15 cellular contexts compared by ENCODE assay signal in genomic region chr20:49616154-49617007, GRCh38. TPM values are rescaled to one million over a fixed set of nuclear protein-coding genes. Genes with fewer than 3 reads are reported as not detected.
A peak's percentile ranks its signal among the peaks of the same experiment; 100 is the strongest.
DNase-seq lines count a peak whose midpoint lies in the region; ATAC-seq and TF ChIP-seq lines count a peak whose summit lies in the region.
"Had no signal": no experiment of that assay in that cellular context is flagged by ENCODE, and none has a peak within 500 bp of the region (broad histone marks: within the 10 kb centered on the region; RNA-seq: fewer than 3 reads in every experiment).

No MANE protein-coding gene starts in this region.

- peaks cover 6% of the 10 kb centered on the region for H3K4me1 Mint-ChIP-seq in activated B cell treated with CpG ODN at 0.5 μM for 24 hours

- TF ChIP-seq CTCF in heart right ventricle (IDR thresholded peaks at IDR 0.05) (no peak), activated B cell treated with CpG ODN at 0.5 μM for 24 hours (IDR thresholded peaks at IDR 0.05) (no peak), tibial artery (IDR thresholded peaks at IDR 0.05) (no peak)

- no peaks in the 10 kb centered on the region for H3K9me3 ChIP-seq in heart right ventricle
- peaks cover 0 to 5% of the 10 kb centered on the region in 2 donors for H3K9me3 ChIP-seq in neuronal stem cell (replicated peaks in 1 of 2; ENCODE audit: control insufficient read depth in 2 of 2, insufficient read depth in 1 of 2, low read depth in 1 of 2, low read length in 2 of 2)
- no peaks in the 10 kb centered on the region for H3K9me3 ChIP-seq in tibial artery

- H3K27ac ChIP-seq in heart right ventricle (peak overlapping the region in 8 of 10 donors; percentile 40 to 77 (median 65)), neuronal stem cell (replicated peaks; ENCODE audit: low read length) (no peak overlapping the region), tibial artery (peak overlapping the region; percentile 12 to 28)
- H3K27ac ChIP-seq: HL-60 had no signal

- no peak overlapping the region for H2AFZ ChIP-seq in neuronal stem cell (ENCODE audit: low read length)

- peak overlapping the region; percentile 13 for H3K9ac ChIP-seq in neuronal stem cell (ENCODE audit: low read depth, low read length, poor library complexity)

- intact Hi-C loops in heart right ventricle (cut with DNase I) (loop anchor here in 7 of 10 donors (5.0 to 10.0 kb wide), 5 partner anchors 98 to 298 kb away; partner anchors contain the start of genes SLC9A8 (in 4 of the 7), B4GALT5 (in 2 of the 7) and SPATA2 (in 1 of the 7)), left cardiac atrium (cut with DNase I) (loop anchor here (10.0 kb wide), 2 partner anchors 188 to 198 kb away; partner anchors contain the start of gene SLC9A8 (in 1 of the 2)), activated B cell treated with CpG ODN at 0.5 μM for 24 hours (cut with micrococcal nuclease) (no loop called here), tibial artery (cut with DNase I; ENCODE audit: low total_unique reads) (loop anchor here (10.0 kb wide), 1 partner anchor 228 kb away; no protein-coding TSS in a partner anchor)

- H3K4me3 ChIP-seq in heart right ventricle (no peak overlapping the region), neuronal stem cell (ENCODE audit: low read length in 2 of 2) (no peak overlapping the region), tibial artery (no peak overlapping the region)

- peaks cover 0 to 18% (median 14%) of the 10 kb centered on the region in 9 donors for H3K4me1 ChIP-seq in heart right ventricle
- peaks cover 1 to 2% of the 10 kb centered on the region in 2 donors for H3K4me1 ChIP-seq in neuronal stem cell (ENCODE audit: control insufficient read depth in 2 of 2, insufficient read depth in 1 of 2, low read depth in 1 of 2, low read length in 2 of 2)
- H3K4me1 ChIP-seq in tibial artery = peaks cover 0 to 11% (median 6%) of the 10 kb centered on the region in 4 donors

- no peak overlapping the region for H2BK5ac ChIP-seq in neuronal stem cell (ENCODE audit: low read length)

- CTCF ChIA-PET in activated B cell treated with CpG ODN at 0.5 μM for 24 hours (lab: Charles Lee) = interaction anchor here (1.8 kb wide), 1 partner anchor 229 kb away, joined by 8 read pairs; no protein-coding TSS in a partner anchor

- POLR2A ChIA-PET in activated B cell treated with CpG ODN at 0.5 μM for 24 hours (lab: Charles Lee) = interaction anchor here (0.6 kb wide), 1 partner anchor 69 kb away, joined by 3 read pairs; no protein-coding TSS in a partner anchor

- H3K27me3 Mint-ChIP-seq in activated B cell treated with CpG ODN at 0.5 μM for 24 hours = no peaks in the 10 kb centered on the region

- H3K14ac ChIP-seq in neuronal stem cell (ENCODE audit: low read length) = no peak overlapping the region

- H2AK5ac ChIP-seq in neuronal stem cell (ENCODE audit: low read depth, low read length) = peak overlapping the region; percentile 90

- H4K8ac ChIP-seq in neuronal stem cell (ENCODE audit: low read depth, low read length) = no peak overlapping the region

- no peak overlapping the region for H2BK12ac ChIP-seq in neuronal stem cell (ENCODE audit: low read length)

- H3K4me3 Mint-ChIP-seq in activated B cell treated with CpG ODN at 0.5 μM for 24 hours = no peak overlapping the region
- H3K4me3 Mint-ChIP-seq: HFFc6 had no signal

- no peak overlapping the region for H2BK120ac ChIP-seq in neuronal stem cell (ENCODE audit: low read depth, low read length)

- H2BK15ac ChIP-seq in neuronal stem cell (ENCODE audit: low read length) = peak overlapping the region; percentile 95

- H3K4ac ChIP-seq in neuronal stem cell (ENCODE audit: low read length) = no peak overlapping the region

- peak overlapping the region; percentile 1 for H3K27ac Mint-ChIP-seq in activated B cell treated with CpG ODN at 0.5 μM for 24 hours
- H3K27ac Mint-ChIP-seq: HFFc6 had no signal

- H3K36me3 ChIP-seq in heart right ventricle (no peaks in the 10 kb centered on the region), neuronal stem cell (replicated peaks in 1 of 2; ENCODE audit: control insufficient read depth in 2 of 2, insufficient read depth in 2 of 2, low read length in 2 of 2) (no peaks in the 10 kb centered on the region), tibial artery (no peaks in the 10 kb centered on the region)

- no peaks in the 10 kb centered on the region for H3K9me3 Mint-ChIP-seq in activated B cell treated with CpG ODN at 0.5 μM for 24 hours

- WGBS in heart right ventricle, 2 donors = 85 to 90% methylated on average over 11 of the region's 11 CpGs
- no CpG with 5 or more reads among the region's 11 CpGs for WGBS in neuronal stem cell (ENCODE audit: extremely low coverage in 2 of 2, insufficient read length in 2 of 2, insufficient replicate concordance in 1 of 2), 2 donors

- no peak overlapping the region for H3K23ac ChIP-seq in neuronal stem cell (ENCODE audit: low read depth, low read length, poor library complexity)

- ATAC-seq in heart right ventricle = no peak
- no peak for ATAC-seq in left cardiac atrium
- no peak for ATAC-seq in activated B cell treated with CpG ODN at 0.5 μM for 24 hours (ENCODE audit: low read depth)
- ATAC-seq in HG02973 (IDR thresholded peaks at IDR 0.05; ENCODE audit: unreplicated experiment) = no peak

- no peak overlapping the region for H3K4me2 ChIP-seq in neuronal stem cell (ENCODE audit: insufficient read depth, low read length, poor library complexity, severe bottlenecking)

- H3K79me1 ChIP-seq in neuronal stem cell (ENCODE audit: low read depth, low read length) = no peaks in the 10 kb centered on the region

- no peaks in the 10 kb centered on the region for H3K36me3 Mint-ChIP-seq in activated B cell treated with CpG ODN at 0.5 μM for 24 hours (ENCODE audit: low read depth)

- peak overlapping the region; percentile 51 for H3K18ac ChIP-seq in neuronal stem cell (ENCODE audit: low read length)

- H3K27me3 ChIP-seq in heart right ventricle = no peaks in the 10 kb centered on the region
- H3K27me3 ChIP-seq in neuronal stem cell (ENCODE audit: control insufficient read depth in 3 of 3, insufficient read depth in 3 of 3, low read depth in 1 of 3, low read length in 3 of 3) = peaks cover 0 to 2% (median 0%) of the 10 kb centered on the region in 3 experiments
- H3K27me3 ChIP-seq in tibial artery = no peaks in the 10 kb centered on the region

- no peak overlapping the region for H4K91ac ChIP-seq in neuronal stem cell (ENCODE audit: low read depth, low read length, poor library complexity)

- DNase-seq in heart right ventricle (no peak), left cardiac atrium (no peak), activated B cell treated with CpG ODN at 0.5 μM for 24 hours (no peak), neuronal stem cell (ENCODE audit: low spot score) (no peak), tibial artery (peak in 1 of 2 donors; percentile 59), retina (no peak), NCI-H446 (lab: John Stamatoyannopoulos, UW) (no peak)
- DNase-seq: DMS79, Karpas-422, MM.1S, NCI-H1930, NCI-H524 had no signal

RNA-seq across cellular contexts. Expression of gene PTGIS, which starts 48.4 kb away (rescaled TPM):
- total RNA-seq in heart right ventricle = 10 to 100 TPM in 9 of 10 donors, 1 to 10 TPM in 1; 10.0 to 66.8 (median 23.3) TPM
- polyA plus RNA-seq in heart right ventricle = 1 to 10 TPM; 6.5 to 7.5 TPM
- 100 to 1,000 TPM in 1 of 2 donors, 10 to 100 TPM in 1; 45.2 to 124 TPM for total RNA-seq in left cardiac atrium
- not detected in 2 replicates for total RNA-seq in activated B cell treated with CpG ODN at 0.5 μM for 24 hours
- 46.9 TPM for polyA plus RNA-seq in neuronal stem cell (2013, experiment 1 of 2)
- polyA plus RNA-seq in neuronal stem cell (2013, experiment 2 of 2) = 49.5 TPM

Comparison
In these comparisons a context has a peak if more than half of its experiments do, and no peak if none do; other contexts are left out.
1. RNA of gene PTGIS, which starts 48.4 kb away (total RNA-seq): 45.2 to 124 TPM in left cardiac atrium and 10.0 to 66.8 TPM in heart right ventricle; not detected in activated B cell treated with CpG ODN at 0.5 μM for 24 hours; every median in the first group is over 10 times any median in the second.